Comparison of ENCODE assay signal across 1 cellular context in genomic region chr1:222713091-222714012, GRCh38.
TF ChIP-seq lines count a peak whose summit lies in the region.

No MANE protein-coding gene starts in this region.

TF ChIP-seq in K562, 482 proteins besides CTCF, POLR2A, EP300 and RAD21 (continued from another document and continues in another):
- no peak for TF ChIP-seq TSHZ1 (CRISPR knock-in tag; IDR thresholded peaks at IDR 0.05)
- no peak for TF ChIP-seq ZNF124 (CRISPR knock-in tag; IDR thresholded peaks at IDR 0.05)
- TF ChIP-seq ATF4 (CRISPR knock-in tag; IDR thresholded peaks at IDR 0.05), result 0 out of 2 replicates have a peak, but pooled peaks have one; percentile 13
- no peak for TF ChIP-seq ZNF76 (CRISPR knock-in tag; IDR thresholded peaks at IDR 0.05; ENCODE audit: borderline replicate concordance)
- TF ChIP-seq SIRT6 (IDR thresholded peaks at IDR 0.05; ENCODE audit: low read depth, low read length), result no peak
- no peak for TF ChIP-seq ATF1 (CRISPR knock-in tag; IDR thresholded peaks at IDR 0.05)
- 0 out of 2 replicates have a peak, but pooled peaks have one; percentile 2 for TF ChIP-seq ATF1 (tag; IDR thresholded peaks at IDR 0.05)
- peak; percentile 72 for TF ChIP-seq CREM (IDR thresholded peaks at IDR 0.05; ENCODE audit: low read depth)
- TF ChIP-seq COPS2 (conservative IDR thresholded peaks at IDR 0.05), result no peak
- TF ChIP-seq ZNF133 (CRISPR knock-in tag; IDR thresholded peaks at IDR 0.05), result no peak
- no peak for TF ChIP-seq ZNF280B (CRISPR knock-in tag; IDR thresholded peaks at IDR 0.05)
- peak; percentile 99 for TF ChIP-seq ZBTB17 (CRISPR knock-in tag; IDR thresholded peaks at IDR 0.05)
- TF ChIP-seq ZNF280A (IDR thresholded peaks at IDR 0.05; ENCODE audit: low read depth, partially characterized antibody), result no peak
- no peak for TF ChIP-seq ADNP (tag; IDR thresholded peaks at IDR 0.05)
- TF ChIP-seq HEY1 (CRISPR knock-in tag; IDR thresholded peaks at IDR 0.05; ENCODE audit: borderline replicate concordance), result 0 out of 2 replicates have a peak, but pooled peaks have one; percentile 68
- TF ChIP-seq ZHX1 (conservative IDR thresholded peaks at IDR 0.05; ENCODE audit: low read length), result 0 out of 2 replicates have a peak, but pooled peaks have one; percentile 20
- no peak for TF ChIP-seq GATA2 (CRISPR knock-in tag; IDR thresholded peaks at IDR 0.05)
- no peak for TF ChIP-seq CTCFL (IDR thresholded peaks at IDR 0.05; ENCODE audit: borderline replicate concordance, insufficient read depth, low read depth, low read length, poor library complexity, severe bottlenecking)
- TF ChIP-seq ZNF695 (CRISPR knock-in tag; IDR thresholded peaks at IDR 0.05), result no peak
- no peak for TF ChIP-seq SAP30 (IDR thresholded peaks at IDR 0.05; ENCODE audit: borderline replicate concordance, insufficient read depth, low read depth, low read length, poor library complexity, severe bottlenecking)
- TF ChIP-seq ZNF586 (CRISPR knock-in tag; conservative IDR thresholded peaks at IDR 0.05), result no peak
- TF ChIP-seq RAD51 (IDR thresholded peaks at IDR 0.05; ENCODE audit: borderline replicate concordance, low read depth), result no peak
- peak; percentile 56 for TF ChIP-seq ZNF316 (IDR thresholded peaks at IDR 0.05)
- peak; percentile 50 for TF ChIP-seq KDM5B (IDR thresholded peaks at IDR 0.05; ENCODE audit: insufficient replicate concordance, low read depth, low read length)
- TF ChIP-seq NR3C1 (CRISPR knock-in tag; IDR thresholded peaks at IDR 0.05), result no peak
- no peak for TF ChIP-seq DACH1 (IDR thresholded peaks at IDR 0.05; ENCODE audit: partially characterized antibody)
- TF ChIP-seq TGIF2 (CRISPR knock-in tag; IDR thresholded peaks at IDR 0.05), result no peak
- no peak for TF ChIP-seq ZBTB33 (CRISPR knock-in tag; IDR thresholded peaks at IDR 0.05)
- TF ChIP-seq ZNF398 (CRISPR knock-in tag; IDR thresholded peaks at IDR 0.05), result no peak
- no peak for TF ChIP-seq MEF2A (IDR thresholded peaks at IDR 0.05; ENCODE audit: control insufficient read depth, low read depth, low read length)
- peak; percentile 10 to 20; a peak in 3 of 4 replicates for TF ChIP-seq MAZ (CRISPR knock-in tag; conservative IDR thresholded peaks at IDR 0.05 in 1 of 2, IDR thresholded peaks at IDR 0.05 in 1 of 2)
- peak; percentile 95 for TF ChIP-seq TAF1 (IDR thresholded peaks at IDR 0.05; ENCODE audit: control insufficient read depth, extremely low read depth, insufficient read depth, low read length, severe bottlenecking)
- 0 out of 2 replicates have a peak, but pooled peaks have one; percentile 61 for TF ChIP-seq GATAD2B (IDR thresholded peaks at IDR 0.05; ENCODE audit: borderline replicate concordance)
- peak; percentile 73 for TF ChIP-seq POLR2B (IDR thresholded peaks at IDR 0.05; ENCODE audit: low read depth, partially characterized antibody)
- TF ChIP-seq GTF2A2 (tag; IDR thresholded peaks at IDR 0.05), result no peak
- no peak for TF ChIP-seq ATF3 (IDR thresholded peaks at IDR 0.05)
- no peak for TF ChIP-seq ATF3 (CRISPR knock-in tag; conservative IDR thresholded peaks at IDR 0.05)
- TF ChIP-seq CBX3 (IDR thresholded peaks at IDR 0.05; ENCODE audit: borderline replicate concordance in 1 of 2, low read length in 2 of 2), result no peak
- no peak for TF ChIP-seq NCOA2 (IDR thresholded peaks at IDR 0.05; ENCODE audit: partially characterized antibody in 2 of 2)
- no peak; the same call in 1 of the 2 replicates for TF ChIP-seq RNF2 (IDR thresholded peaks at IDR 0.05)
- 0 out of 2 replicates have a peak, but pooled peaks have one; percentile 61 for TF ChIP-seq ZKSCAN1 (IDR thresholded peaks at IDR 0.05; ENCODE audit: low read depth, low read length)
- peak in 1 of 2 experiments; percentile 54; a peak in 2 of 4 replicates for TF ChIP-seq FOXA3 (CRISPR knock-in tag; conservative IDR thresholded peaks at IDR 0.05 in 1 of 2, IDR thresholded peaks at IDR 0.05 in 1 of 2)
- TF ChIP-seq ZNF431 (CRISPR knock-in tag; IDR thresholded peaks at IDR 0.05), result peak; percentile 36; the same call in 1 of the 2 replicates
- TF ChIP-seq NCOR1 (IDR thresholded peaks at IDR 0.05), result peak; percentile 21; the same call in 1 of the 2 replicates
- TF ChIP-seq ETV1 (tag; conservative IDR thresholded peaks at IDR 0.05; ENCODE audit: low read depth), result peak; percentile 80
- no peak for TF ChIP-seq ZNF143 (CRISPR knock-in tag; IDR thresholded peaks at IDR 0.05)
- no peak for TF ChIP-seq ZKSCAN3 (CRISPR knock-in tag; IDR thresholded peaks at IDR 0.05)
- peak; percentile 49; the same call in 1 of the 2 replicates for TF ChIP-seq ZEB2 (IDR thresholded peaks at IDR 0.05)
- peak; percentile 78; the same call in 1 of the 2 replicates for TF ChIP-seq GTF2E2 (tag; IDR thresholded peaks at IDR 0.05)
